19 cellular contexts compared by ENCODE assay signal in genomic region chr7:28773423-28774129, GRCh38.
DNase-seq lines count a peak whose midpoint lies in the region; ATAC-seq, FAIRE-seq and TF ChIP-seq lines count a peak whose summit lies in the region.
"Had no signal": no experiment of that assay in that cellular context is flagged by ENCODE, and none has a peak within 500 bp of the region (broad histone marks: within the 10 kb centered on the region; RNA-seq: fewer than 3 reads in every experiment).

No MANE protein-coding gene starts in this region.

- no peaks in the 10 kb centered on the region for H3K27me3 ChIP-seq in colonic mucosa
- no peaks in the 10 kb centered on the region for H3K27me3 ChIP-seq in testis
- no peaks in the 10 kb centered on the region for H3K27me3 ChIP-seq in PC-3 (ENCODE audit: low read length)
- H3K27me3 ChIP-seq: adrenal gland, MG63, neutrophil had no signal

- 85 to 88% methylated on average over 6 of the region's 6 CpGs for WGBS in testis, 2 donors

- peaks cover 3% of the 10 kb centered on the region for H3K4me1 ChIP-seq in colonic mucosa
- no peaks in the 10 kb centered on the region for H3K4me1 ChIP-seq in testis
- H3K4me1 ChIP-seq in PC-3 (ENCODE audit: insufficient read depth, low read length), result no peaks in the 10 kb centered on the region; the same call in 1 of the 2 replicates
- H3K4me1 ChIP-seq: adrenal gland, Caco-2 had no signal

- POLR2A ChIA-PET in PC-3 (lab: Charles Lee; ENCODE audit: unreplicated experiment), result no interaction called here

- peak; percentile 13 for DNase-seq in NCI-H345 (lab: John Stamatoyannopoulos, UW)
- DNase-seq in NCI-H345 treated with DMSO at 0.1 percent for 48 hours (lab: John Stamatoyannopoulos, UW; ENCODE audit: unreplicated experiment), result no peak
- DNase-seq in NCI-H1105 (lab: John Stamatoyannopoulos, UW), result peak; percentile 74
- DNase-seq in colonic mucosa, result peak; percentile 52
- no peak for DNase-seq in urothelium cell line (ENCODE audit: low spot score)
- DNase-seq in AG08395 (ENCODE audit: low spot score), result no peak
- DNase-seq in testis, result no peak
- no peak for DNase-seq in PC-3
- DNase-seq: activated CD4-positive, alpha-beta T cell treated with anti-CD3 and anti-CD28 coated beads for 48 hours; activated T-cell treated with anti-CD3 and anti-CD28 coated beads, Interleukin-2, amount 50 U/mL, for 24 hours; adrenal gland; Caco-2; kidney glomerular epithelial cell; mammary epithelial cell; MG63; NCI-H524 treated with DMSO at 0.1 percent for 48 hours; trophoblast cell had no signal

- H3K27ac ChIP-seq in colonic mucosa (no peak overlapping the region), testis (no peak overlapping the region), PC-3 (ENCODE audit: low read length) (no peak overlapping the region)
- H3K27ac ChIP-seq: adrenal gland, epithelial cell of prostate, neutrophil had no signal

- H3K79me2 ChIP-seq in PC-3 (ENCODE audit: low read length), result no peaks in the 10 kb centered on the region

- H3K9me3 ChIP-seq in colonic mucosa (no peaks in the 10 kb centered on the region), testis (no peaks in the 10 kb centered on the region), PC-3 (ENCODE audit: low read length) (no peaks in the 10 kb centered on the region)
- H3K9me3 ChIP-seq: adrenal gland, Caco-2, MG63, neutrophil had no signal

- CTCF ChIA-PET in PC-3 (lab: Charles Lee), result no interaction called here

- ATAC-seq in PC-3, result no peak

- H3K9ac ChIP-seq in colonic mucosa (ENCODE audit: low read depth in 2 of 2, low read length in 2 of 2) (no peak overlapping the region), PC-3 (ENCODE audit: low read length) (no peak overlapping the region)

- H3K36me3 ChIP-seq in colonic mucosa (no peaks in the 10 kb centered on the region), testis (ENCODE audit: low read depth, missing control alignments) (no peaks in the 10 kb centered on the region), PC-3 (ENCODE audit: low read depth, low read length) (no peaks in the 10 kb centered on the region)
- H3K36me3 ChIP-seq: adrenal gland, neutrophil had no signal

- TF ChIP-seq CTCF in colonic mucosa (IDR thresholded peaks at IDR 0.05) (no peak), testis (IDR thresholded peaks at IDR 0.05) (no peak), PC-3 (conservative IDR thresholded peaks at IDR 0.05; ENCODE audit: low read depth, low read length) (no peak)

- intact Hi-C loops in colonic mucosa (cut with DNase I) (no loop called here), testis (cut with DNase I; ENCODE audit: low total_unique reads) (no loop called here), PC-3 (cut with micrococcal nuclease) (no loop called here)

- no peaks in the 10 kb centered on the region for H3F3A ChIP-seq in PC-3 (ENCODE audit: low read length, unreplicated experiment)

- H3K4me3 ChIP-seq in colonic mucosa (no peak overlapping the region), testis (no peak overlapping the region), PC-3 (ENCODE audit: low read length) (no peak overlapping the region)
- H3K4me3 ChIP-seq: adrenal gland, MG63 had no signal

- BruUV-seq in PC-3 (replicated peaks; lab: Mats Ljungman, UMichigan), result no TSS peak

- TF ChIP-seq POLR2A in testis (IDR thresholded peaks at IDR 0.05), result no peak

- H4K20me1 ChIP-seq in PC-3 (ENCODE audit: low read length), result no peaks in the 10 kb centered on the region

- no peaks in the 10 kb centered on the region for H3K9me2 ChIP-seq in PC-3 (replicated peaks; ENCODE audit: low read length)

- no peak overlapping the region for H2AFZ ChIP-seq in PC-3 (ENCODE audit: low read length)

- FAIRE-seq in urothelium cell line (lab: Jason Lieb, UNC), result peak; percentile 17

- H3K4me2 ChIP-seq in PC-3 (ENCODE audit: low read length), result no peak overlapping the region

Comparison
In these comparisons a context has a peak if more than half of its experiments do, and no peak if none do; other contexts are left out.
1. DNase-seq: peak in NCI-H345 (single experiment), NCI-H1105 (single experiment) and colonic mucosa (single experiment); none in NCI-H345 treated with DMSO at 0.1 percent for 48 hours (single experiment), urothelium cell line (single experiment), AG08395 (single experiment), testis (single experiment) and PC-3 (single experiment).